31 cellular contexts compared by ENCODE assay signal in the genomic region with DNA sequence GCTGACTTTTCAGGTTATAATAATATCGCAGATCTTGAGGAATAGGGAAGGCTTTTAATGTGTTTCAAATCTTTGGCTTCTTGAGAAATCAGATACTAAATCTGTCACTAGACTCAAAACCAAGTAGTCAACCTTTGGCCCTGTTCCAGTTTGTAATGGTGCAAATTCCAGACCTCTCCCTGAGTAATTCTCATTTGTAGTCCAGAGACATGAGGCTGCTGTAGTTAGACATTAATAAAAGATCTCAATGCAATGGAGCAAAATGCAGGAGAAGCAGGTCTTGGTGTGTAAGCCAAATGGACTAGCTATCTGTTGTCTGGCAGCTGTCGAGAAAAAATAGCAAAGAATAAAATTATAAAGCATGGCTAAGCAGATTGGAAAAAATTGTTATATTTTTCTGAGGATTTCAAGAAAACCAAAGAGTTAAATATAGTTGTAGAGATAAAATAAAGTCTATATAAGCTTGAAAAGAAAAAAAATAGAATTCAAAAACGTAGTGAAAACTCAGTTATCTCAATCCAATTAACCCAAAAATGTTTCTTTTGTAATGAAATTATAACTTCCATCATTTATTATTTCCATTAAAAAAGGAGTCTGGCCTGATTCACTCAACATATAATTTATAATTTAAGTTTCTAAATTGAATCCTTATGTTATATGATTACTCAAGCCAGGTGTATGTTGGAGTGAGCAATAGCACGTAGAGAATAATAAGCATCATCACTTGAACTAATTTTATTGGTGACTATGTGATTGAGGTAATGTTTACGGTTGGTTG.
DNase-seq lines count a peak whose midpoint lies in the region; TF ChIP-seq lines count a peak whose summit lies in the region.
"Had no signal": no experiment of that assay in that cellular context is flagged by ENCODE, and none has a peak within 500 bp of the region (broad histone marks: within the 10 kb centered on the region; RNA-seq: fewer than 3 reads in every experiment).

No MANE protein-coding gene starts in this region.

- H2AFZ ChIP-seq in OCI-LY7 (ENCODE audit: low read length) = no peak overlapping the region

- no peaks in the 10 kb centered on the region for H3K9me2 ChIP-seq in OCI-LY7 (ENCODE audit: insufficient read depth, low read length)

- no TSS peak for BruUV-seq in OCI-LY7 (replicated peaks; lab: Mats Ljungman, UMichigan)

- TF ChIP-seq CTCF in BE2C (IDR thresholded peaks at IDR 0.05; ENCODE audit: low read depth, low read length) (no peak), astrocyte of the spinal cord (IDR thresholded peaks at IDR 0.05; ENCODE audit: low read depth, low read length) (no peak), OCI-LY7 (conservative IDR thresholded peaks at IDR 0.05; ENCODE audit: low read length) (no peak)

- no peaks in the 10 kb centered on the region for H3K36me3 ChIP-seq in BE2C
- H3K36me3 ChIP-seq in OCI-LY7 (ENCODE audit: insufficient read depth, low read length) = no peaks in the 10 kb centered on the region
- H3K36me3 ChIP-seq: right lobe of liver, SJSA1 had no signal

- CTCF ChIA-PET in OCI-LY7 (lab: Charles Lee; ENCODE audit: unreplicated experiment) = no interaction called here

- peaks cover 11% of the 10 kb centered on the region for H3K9me3 Mint-ChIP-seq in T-helper 2 cell treated with Interferon-gamma antibody and Interleukin-4, amounts not matched to agents 5 μg/mL and 100 μg/mL, for 36 hours
- H3K9me3 Mint-ChIP-seq: T-helper 1 cell treated with Interleukin-12 subunit alpha and Interleukin-12 subunit beta and Interleukin-4 antibody, amounts not matched to agents 30 μg/mL and 1 μg/mL, for 36 hours; type B pancreatic cell had no signal

- no peaks in the 10 kb centered on the region for H3K4me1 Mint-ChIP-seq in T-helper 2 cell treated with Interferon-gamma antibody and Interleukin-4, amounts not matched to agents 5 μg/mL and 100 μg/mL, for 36 hours (ENCODE audit: low read depth)
- H3K4me1 Mint-ChIP-seq: activated naive CD8-positive, alpha-beta T cell treated with anti-CD3 and anti-CD28 coated beads for 36 hours; stimulated activated effector memory CD8-positive, alpha-beta T cell treated with anti-CD3 and anti-CD28 coated beads, Interleukin-12 subunit alpha, Interleukin-12 subunit beta, amount 100 ng/mL, for 72 hours had no signal

- no peaks in the 10 kb centered on the region for H3K36me3 Mint-ChIP-seq in T-helper 2 cell treated with Interferon-gamma antibody and Interleukin-4, amounts not matched to agents 5 μg/mL and 100 μg/mL, for 36 hours (ENCODE audit: low read depth)
- H3K36me3 Mint-ChIP-seq: activated naive CD8-positive, alpha-beta T cell treated with anti-CD3 and anti-CD28 coated beads for 36 hours; stimulated activated effector memory CD8-positive, alpha-beta T cell treated with anti-CD3 and anti-CD28 coated beads, Interleukin-12 subunit alpha, Interleukin-12 subunit beta, amount 100 ng/mL, for 72 hours; type B pancreatic cell had no signal

- H3K79me2 ChIP-seq in OCI-LY7 (ENCODE audit: insufficient read depth, low read depth, low read length) = no peaks in the 10 kb centered on the region

- H3K27me3 ChIP-seq in BE2C = no peaks in the 10 kb centered on the region
- H3K27me3 ChIP-seq: body of pancreas, right lobe of liver, SJSA1 had no signal

- H3K27ac ChIP-seq in OCI-LY7 (ENCODE audit: low read depth, low read length, poor library complexity, severe bottlenecking) = no peak overlapping the region
- H3K27ac ChIP-seq: body of pancreas, KMS-11, right lobe of liver, SJSA1 had no signal

- H3K9me3 ChIP-seq in BE2C (no peaks in the 10 kb centered on the region), OCI-LY7 (ENCODE audit: low read length) (no peaks in the 10 kb centered on the region)
- H3K9me3 ChIP-seq: body of pancreas, Caco-2, right lobe of liver, SJSA1 had no signal

- H3K27ac Mint-ChIP-seq in T-helper 2 cell treated with Interferon-gamma antibody and Interleukin-4, amounts not matched to agents 5 μg/mL and 100 μg/mL, for 36 hours = no peak overlapping the region
- H3K27ac Mint-ChIP-seq: activated naive CD8-positive, alpha-beta T cell treated with anti-CD3 and anti-CD28 coated beads for 36 hours; stimulated activated effector memory CD8-positive, alpha-beta T cell treated with anti-CD3 and anti-CD28 coated beads, Interleukin-12 subunit alpha, Interleukin-12 subunit beta, amount 100 ng/mL, for 72 hours; T-helper 1 cell treated with Interleukin-12 subunit alpha and Interleukin-12 subunit beta and Interleukin-4 antibody, amounts not matched to agents 30 μg/mL and 1 μg/mL, for 36 hours; type B pancreatic cell had no signal

- H3K4me3 ChIP-seq in BE2C (ENCODE audit: low read depth, low read length) = peak overlapping the region; percentile 4; the same call in 1 of the 2 replicates
- no peak overlapping the region for H3K4me3 ChIP-seq in astrocyte of the spinal cord (ENCODE audit: low read depth, low read length)
- no peak overlapping the region for H3K4me3 ChIP-seq in OCI-LY7 (ENCODE audit: low read depth, low read length, poor library complexity, severe bottlenecking)
- H3K4me3 ChIP-seq: body of pancreas, lung, right lobe of liver, SJSA1 had no signal

- intact Hi-C loops in OCI-LY7 (cut with micrococcal nuclease; ENCODE audit: unreplicated experiment) = no loop called here

- no peaks in the 10 kb centered on the region for H4K20me1 ChIP-seq in OCI-LY7 (ENCODE audit: insufficient read depth, low read length)

- in situ Hi-C loops in astrocyte of the spinal cord (cut with HindIII; ENCODE audit: low sequenced_read_pairs) = no loop called here

- H3K4me1 ChIP-seq in BE2C = peaks cover 25% of the 10 kb centered on the region
- no peaks in the 10 kb centered on the region for H3K4me1 ChIP-seq in OCI-LY7 (ENCODE audit: insufficient read depth, low read length, poor library complexity, severe bottlenecking)
- H3K4me1 ChIP-seq: body of pancreas, Caco-2, right lobe of liver, SJSA1 had no signal

- no peak overlapping the region for H3K4me3 Mint-ChIP-seq in T-helper 2 cell treated with Interferon-gamma antibody and Interleukin-4, amounts not matched to agents 5 μg/mL and 100 μg/mL, for 36 hours
- H3K4me3 Mint-ChIP-seq: activated naive CD8-positive, alpha-beta T cell treated with anti-CD3 and anti-CD28 coated beads for 36 hours; neural crest cell; stimulated activated effector memory CD8-positive, alpha-beta T cell treated with anti-CD3 and anti-CD28 coated beads, Interleukin-12 subunit alpha, Interleukin-12 subunit beta, amount 100 ng/mL, for 72 hours; T-helper 1 cell treated with Interleukin-12 subunit alpha and Interleukin-12 subunit beta and Interleukin-4 antibody, amounts not matched to agents 30 μg/mL and 1 μg/mL, for 36 hours; type B pancreatic cell had no signal

- H3K27me3 Mint-ChIP-seq in T-helper 2 cell treated with Interferon-gamma antibody and Interleukin-4, amounts not matched to agents 5 μg/mL and 100 μg/mL, for 36 hours (ENCODE audit: low read depth) = no peaks in the 10 kb centered on the region
- H3K27me3 Mint-ChIP-seq: activated naive CD8-positive, alpha-beta T cell treated with anti-CD3 and anti-CD28 coated beads for 36 hours; type B pancreatic cell had no signal

- H3K4me2 ChIP-seq in OCI-LY7 (ENCODE audit: low read length) = no peak overlapping the region
- H3K4me2 ChIP-seq: KMS-11 had no signal

- peak; percentile 82 for DNase-seq in BE2C
- peak; percentile 5 for DNase-seq in NCI-H69 (lab: John Stamatoyannopoulos, UW)
- DNase-seq in astrocyte of the spinal cord (ENCODE audit: low read depth, low spot score) = peak; percentile 18
- peak; percentile 40 for DNase-seq in left kidney (ENCODE audit: low read depth, low spot score)
- no peak for DNase-seq in activated CD4-positive, CD25-positive, alpha-beta regulatory T cell (lab: John Stamatoyannopoulos, UW)
- DNase-seq in NCI-H128 (lab: John Stamatoyannopoulos, UW; ENCODE audit: unreplicated experiment) = no peak
- DNase-seq in T-helper 2 cell treated with Interferon-gamma antibody and Interleukin-4, amounts not matched to agents 5 μg/mL and 100 μg/mL, for 36 hours (ENCODE audit: low spot score) = no peak
- DNase-seq in OCI-LY7 (ENCODE audit: low spot score) = no peak
- DNase-seq: activated CD4-positive, alpha-beta T cell treated with anti-CD3 and anti-CD28 coated beads for 4 hours; activated CD8-positive, alpha-beta memory T cell treated with anti-CD3 and anti-CD28 coated beads for 24 hours; activated effector memory CD4-positive, alpha-beta T cell treated with Interleukin-2 at 50 U/mL for 16 hours; activated naive CD8-positive, alpha-beta T cell treated with anti-CD3 and anti-CD28 coated beads for 36 hours; body of pancreas; C1 segment of cervical spinal cord; Caco-2; DMS79 treated with DMSO at 0.1 percent for 48 hours; kidney glomerular epithelial cell; NCI-H1694; NCI-H524 treated with DMSO at 0.1 percent for 48 hours; right lobe of liver; RPMI8226; stimulated activated CD4-positive, alpha-beta T cell treated with anti-CD3 and anti-CD28 coated beads, Interleukin-12 subunit alpha, Interleukin-12 subunit beta, amount 100 ng/mL, for 4 hours; stimulated activated CD4-positive, alpha-beta T cell treated with anti-CD3 and anti-CD28 coated beads, Interleukin-4, amount 100 ng/mL, for 1 hour; substantia nigra had no signal

- POLR2A ChIA-PET in OCI-LY7 (lab: Charles Lee) = no interaction called here

Comparison
In these comparisons a context has a peak if more than half of its experiments do, and no peak if none do; other contexts are left out.
1. DNase-seq: peak in BE2C (single experiment), NCI-H69 (single experiment), astrocyte of the spinal cord (single experiment) and left kidney (single experiment); none in activated CD4-positive, CD25-positive, alpha-beta regulatory T cell (0 of 4), NCI-H128 (single experiment), T-helper 2 cell treated with Interferon-gamma antibody and Interleukin-4, amounts not matched to agents 5 μg/mL and 100 μg/mL, for 36 hours (single experiment) and OCI-LY7 (single experiment).